In genomic region chr2:233082222-233082933, GRCh38 we compare ENCODE assay signal across 10 cellular contexts. TPM values are rescaled to one million over a fixed set of nuclear protein-coding genes. Genes with fewer than 3 reads are reported as not detected.
DNase-seq lines count a peak whose midpoint lies in the region; ATAC-seq and TF ChIP-seq lines count a peak whose summit lies in the region.
"Had no signal": no experiment of that assay in that cellular context is flagged by ENCODE, and none has a peak within 500 bp of the region (broad histone marks: within the 10 kb centered on the region; RNA-seq: fewer than 3 reads in every experiment).

No MANE protein-coding gene starts in this region.

- 45 to 46% methylated on average over 11 of the region's 11 CpGs for WGBS in GM23248 (ENCODE audit: low coverage in 1 of 2, low lambda C conversion rate in 2 of 2, missing lambda C conversion rate in 2 of 2), 2 experiments

- H3K4me2 ChIP-seq in GM23248 (ENCODE audit: unreplicated experiment), result no peak overlapping the region

- in situ Hi-C loops in GM23248 (cut with MboI), result no loop called here

- H3K79me2 ChIP-seq in GM23248 (ENCODE audit: insufficient read depth), result no peaks in the 10 kb centered on the region

- peaks cover 35% of the 10 kb centered on the region for H3K27me3 ChIP-seq in GM23248 (replicated peaks; ENCODE audit: insufficient read depth)
- H3K27me3 ChIP-seq: suprapubic skin had no signal

- CTCF ChIA-PET in activated naive CD4-positive, alpha-beta T cell treated with anti-CD3 and anti-CD28 coated beads, Interleukin-2, amount 10 ng/mL, durations not matched to agents 7 days and 5 days (lab: Charles Lee), result interaction anchor here (1.1 to 7.9 kb wide), 3 partner anchors 19 to 28 kb away, joined by 3 to 55 read pairs (median 19); partner anchors contain the start of gene INPP5D

- H3K27ac Mint-ChIP-seq in activated naive CD4-positive, alpha-beta T cell treated with anti-CD3 and anti-CD28 coated beads, Interleukin-2, amount 10 ng/mL, durations not matched to agents 7 days and 5 days, result peak overlapping the region; percentile 92
- H3K27ac Mint-ChIP-seq in T-helper 1 cell treated with Interleukin-12 subunit alpha and Interleukin-12 subunit beta and Interleukin-4 antibody, amounts not matched to agents 30 μg/mL and 1 μg/mL, for 36 hours, result peak overlapping the region; percentile 96
- H3K27ac Mint-ChIP-seq in neural crest cell (ENCODE audit: unreplicated experiment) (peak overlapping the region; percentile 50), progenitor cell of endocrine pancreas (no peak overlapping the region)

- H3K9me3 ChIP-seq in GM23248 (ENCODE audit: low read depth), result no peaks in the 10 kb centered on the region
- H3K9me3 ChIP-seq: suprapubic skin had no signal

- H3F3A ChIP-seq in GM23248 (ENCODE audit: insufficient read depth), result no peaks in the 10 kb centered on the region

- ATAC-seq in HG02981 (IDR thresholded peaks at IDR 0.05; ENCODE audit: unreplicated experiment), result peak; percentile 40

- H4K20me1 ChIP-seq in GM23248 (ENCODE audit: insufficient read depth), result no peaks in the 10 kb centered on the region

- peak; percentile 23 for DNase-seq in activated naive CD4-positive, alpha-beta T cell treated with anti-CD3 and anti-CD28 coated beads, Interleukin-2, amount 10 ng/mL, durations not matched to agents 7 days and 5 days
- DNase-seq in activated naive CD4-positive, alpha-beta T cell treated with anti-CD3 and anti-CD28 coated beads, Interleukin-2, amount 50 U/mL, for 16 hours, result no peak
- DNase-seq in neural crest cell (ENCODE audit: low read depth, low spot score) (no peak), GM23248 (no peak), progenitor cell of endocrine pancreas (ENCODE audit: low spot score, unreplicated experiment) (no peak), ureter (ENCODE audit: low spot score) (no peak)

- no peak overlapping the region for H2AFZ ChIP-seq in GM23248

- no peak overlapping the region for H3K4me3 ChIP-seq in GM23248
- H3K4me3 ChIP-seq: suprapubic skin had no signal

- H3K9me2 ChIP-seq in GM23248 (ENCODE audit: insufficient read depth), result no peaks in the 10 kb centered on the region

- no peak for TF ChIP-seq CTCF in neural crest cell (conservative IDR thresholded peaks at IDR 0.05)
- TF ChIP-seq CTCF in progenitor cell of endocrine pancreas (IDR thresholded peaks at IDR 0.05; ENCODE audit: unreplicated experiment), result no peak

- no peak overlapping the region for H3K27ac ChIP-seq in GM23248
- H3K27ac ChIP-seq: C4-2B had no signal

- H3K4me1 Mint-ChIP-seq in activated naive CD4-positive, alpha-beta T cell treated with anti-CD3 and anti-CD28 coated beads, Interleukin-2, amount 10 ng/mL, durations not matched to agents 7 days and 5 days, result peaks cover 95% of the 10 kb centered on the region
- peaks cover 73% of the 10 kb centered on the region for H3K4me1 Mint-ChIP-seq in T-helper 1 cell treated with Interleukin-12 subunit alpha and Interleukin-12 subunit beta and Interleukin-4 antibody, amounts not matched to agents 30 μg/mL and 1 μg/mL, for 36 hours (ENCODE audit: low read depth)
- H3K4me1 Mint-ChIP-seq in neural crest cell (peaks cover 16% of the 10 kb centered on the region), progenitor cell of endocrine pancreas (ENCODE audit: low read depth) (no peaks in the 10 kb centered on the region)

- H3K9ac ChIP-seq in GM23248, result no peak overlapping the region

- H3K36me3 Mint-ChIP-seq in activated naive CD4-positive, alpha-beta T cell treated with anti-CD3 and anti-CD28 coated beads, Interleukin-2, amount 10 ng/mL, durations not matched to agents 7 days and 5 days, result peaks cover 77% of the 10 kb centered on the region
- peaks cover 46% of the 10 kb centered on the region for H3K36me3 Mint-ChIP-seq in T-helper 1 cell treated with Interleukin-12 subunit alpha and Interleukin-12 subunit beta and Interleukin-4 antibody, amounts not matched to agents 30 μg/mL and 1 μg/mL, for 36 hours (ENCODE audit: low read depth)
- H3K36me3 Mint-ChIP-seq in neural crest cell (ENCODE audit: low read depth) (no peaks in the 10 kb centered on the region), progenitor cell of endocrine pancreas (ENCODE audit: insufficient read depth) (no peaks in the 10 kb centered on the region)

- no peaks in the 10 kb centered on the region for H3K27me3 Mint-ChIP-seq in activated naive CD4-positive, alpha-beta T cell treated with anti-CD3 and anti-CD28 coated beads, Interleukin-2, amount 10 ng/mL, durations not matched to agents 7 days and 5 days
- H3K27me3 Mint-ChIP-seq in T-helper 1 cell treated with Interleukin-12 subunit alpha and Interleukin-12 subunit beta and Interleukin-4 antibody, amounts not matched to agents 30 μg/mL and 1 μg/mL, for 36 hours (ENCODE audit: low read depth), result no peaks in the 10 kb centered on the region
- H3K27me3 Mint-ChIP-seq in neural crest cell (ENCODE audit: low read depth) (no peaks in the 10 kb centered on the region), progenitor cell of endocrine pancreas (peaks cover 21% of the 10 kb centered on the region)

- H3K9me3 Mint-ChIP-seq in activated naive CD4-positive, alpha-beta T cell treated with anti-CD3 and anti-CD28 coated beads, Interleukin-2, amount 10 ng/mL, durations not matched to agents 7 days and 5 days, result no peaks in the 10 kb centered on the region
- H3K9me3 Mint-ChIP-seq in T-helper 1 cell treated with Interleukin-12 subunit alpha and Interleukin-12 subunit beta and Interleukin-4 antibody, amounts not matched to agents 30 μg/mL and 1 μg/mL, for 36 hours, result no peaks in the 10 kb centered on the region
- H3K9me3 Mint-ChIP-seq in neural crest cell (no peaks in the 10 kb centered on the region), progenitor cell of endocrine pancreas (ENCODE audit: low read depth) (no peaks in the 10 kb centered on the region)

- no peaks in the 10 kb centered on the region for H3K36me3 ChIP-seq in GM23248 (ENCODE audit: low read depth)
- H3K36me3 ChIP-seq: suprapubic skin had no signal

- H3K4me3 Mint-ChIP-seq in activated naive CD4-positive, alpha-beta T cell treated with anti-CD3 and anti-CD28 coated beads, Interleukin-2, amount 10 ng/mL, durations not matched to agents 7 days and 5 days, result peak overlapping the region; percentile 69
- H3K4me3 Mint-ChIP-seq in T-helper 1 cell treated with Interleukin-12 subunit alpha and Interleukin-12 subunit beta and Interleukin-4 antibody, amounts not matched to agents 30 μg/mL and 1 μg/mL, for 36 hours, result peak overlapping the region; percentile 76
- H3K4me3 Mint-ChIP-seq in neural crest cell (no peak overlapping the region), progenitor cell of endocrine pancreas (ENCODE audit: low read depth) (no peak overlapping the region)

- H3K4me1 ChIP-seq in GM23248 (ENCODE audit: insufficient read depth), result peaks cover 4% of the 10 kb centered on the region; the same call in 1 of the 2 replicates

RNA-seq across cellular contexts. Expression of gene INPP5D, which starts 22.2 kb away (rescaled TPM):
- total RNA-seq in neural crest cell (0.28 and 0.30 TPM in 2 replicates), progenitor cell of endocrine pancreas (5.3 and 9.0 TPM in 2 replicates), ureter (43.4 TPM)
- not detected in 2 replicates for total RNA-seq in GM23248 (2014; rRNA removed; shearing (Covaris generic))
- polyA plus RNA-seq in GM23248 (2016; fragmentation: Nextera tagmentation; extraction: Ambion mirVana), result 0.13 and 0.23 TPM in 2 replicates

RNA-seq across cellular contexts. Expression of gene NEU2, which starts 49.9 kb away (rescaled TPM):
- total RNA-seq in neural crest cell, result not detected in 2 replicates
- not detected in 2 replicates for total RNA-seq in GM23248 (2014; rRNA removed; shearing (Covaris generic))
- polyA plus RNA-seq in GM23248 (2016; fragmentation: Nextera tagmentation; extraction: Ambion mirVana), result not detected in 2 replicates
- total RNA-seq in progenitor cell of endocrine pancreas, result not detected in 2 replicates
- not detected for total RNA-seq in ureter

Comparison
In these comparisons a context has a peak if more than half of its experiments do, and no peak if none do; other contexts are left out.
1. H3K4me3 Mint-ChIP-seq: peak in activated naive CD4-positive, alpha-beta T cell treated with anti-CD3 and anti-CD28 coated beads, Interleukin-2, amount 10 ng/mL, durations not matched to agents 7 days and 5 days (single experiment) and T-helper 1 cell treated with Interleukin-12 subunit alpha and Interleukin-12 subunit beta and Interleukin-4 antibody, amounts not matched to agents 30 μg/mL and 1 μg/mL, for 36 hours (single experiment); none in neural crest cell (single experiment) and progenitor cell of endocrine pancreas (single experiment).